In the genomic region with DNA sequence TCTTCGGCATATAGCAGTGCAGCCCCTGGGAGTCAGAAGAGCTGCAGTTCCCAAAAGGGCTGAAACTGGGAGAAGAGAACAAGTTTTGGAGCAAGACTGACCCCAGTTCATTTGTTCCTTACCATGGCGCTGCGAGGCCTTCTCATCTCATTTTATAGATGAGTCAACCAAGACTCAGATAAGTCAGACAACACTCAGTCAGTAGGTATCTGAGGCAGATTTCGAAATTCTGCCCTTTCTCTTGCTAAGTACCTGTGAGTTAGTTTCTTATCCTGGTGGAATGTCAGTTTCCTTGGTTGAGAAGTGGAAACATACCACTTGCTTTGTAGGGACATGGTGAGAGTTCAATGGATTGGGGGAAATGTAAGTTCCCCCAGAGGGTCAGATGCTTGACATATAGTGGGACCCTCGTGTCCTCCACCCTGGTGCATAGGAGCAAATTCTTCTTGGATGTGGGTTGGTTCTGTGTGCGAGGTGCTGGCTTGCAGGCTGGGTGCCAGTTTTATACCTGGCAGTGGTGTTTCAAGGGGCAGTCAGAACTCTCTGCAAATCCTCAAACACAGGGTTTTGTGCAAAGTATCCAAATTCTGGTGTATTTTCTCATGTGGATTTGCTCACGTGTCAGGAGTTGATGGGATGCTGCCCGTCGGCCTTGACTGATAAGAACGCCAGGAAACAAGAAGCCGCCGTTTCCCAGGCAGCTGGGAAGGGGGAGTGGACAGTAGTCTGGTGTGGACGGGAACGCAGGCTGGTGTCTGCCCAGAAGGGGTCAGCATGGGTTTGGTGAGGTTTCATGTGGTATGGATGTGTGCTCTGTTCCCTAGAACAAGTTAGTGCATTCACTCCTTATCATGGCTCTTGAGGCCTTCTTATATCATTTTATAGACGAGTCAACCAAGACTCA, we compare ENCODE assay signal across 8 cellular contexts.
DNase-seq lines count a peak whose midpoint lies in the region; TF ChIP-seq lines count a peak whose summit lies in the region.

No MANE protein-coding gene starts in this region.

- H3K4me2 ChIP-seq in mesendoderm (ENCODE audit: low read length): no peak overlapping the region

- H2AFZ ChIP-seq in ACC112 (ENCODE audit: low read length, unreplicated experiment): no peak overlapping the region

- H3K4me1 ChIP-seq in ACC112 (ENCODE audit: control insufficient read depth, insufficient read depth, low read length, unreplicated experiment) (peaks cover 54% of the 10 kb centered on the region), mesendoderm (ENCODE audit: control insufficient read depth, low read depth, low read length) (peaks cover 10% of the 10 kb centered on the region)

- H4K5ac ChIP-seq in mesendoderm (ENCODE audit: low read length): no peak overlapping the region

- H4K8ac ChIP-seq in mesendoderm (ENCODE audit: low read depth, low read length): no peak overlapping the region

- H3K27me3 ChIP-seq in ACC112 (ENCODE audit: insufficient read depth, low read length) (no peaks in the 10 kb centered on the region), mesendoderm (ENCODE audit: insufficient read depth, low read length, poor library complexity) (no peaks in the 10 kb centered on the region)

- peak overlapping the region; percentile 48 for H3K23ac ChIP-seq in mesendoderm (ENCODE audit: low read length)

- peak overlapping the region; percentile 82 for H3K27ac ChIP-seq in ACC112 (ENCODE audit: low read depth, low read length)
- no peak overlapping the region for H3K27ac ChIP-seq in mesendoderm (ENCODE audit: low read depth, low read length)

- no peak overlapping the region for H2BK120ac ChIP-seq in mesendoderm (ENCODE audit: low read depth, low read length)

- H3K4me3 ChIP-seq in ACC112 (ENCODE audit: low read depth, low read length) (peak overlapping the region; percentile 87), cardiac fibroblast (replicated peaks in 1 of 2; ENCODE audit: low read depth in 2 of 2, low read length in 2 of 2) (peak overlapping the region in 1 of 2 donors; percentile 47), mesendoderm (ENCODE audit: low read length) (no peak overlapping the region)

- TF ChIP-seq CTCF in cardiac fibroblast (IDR thresholded peaks at IDR 0.05; ENCODE audit: low read depth, low read length): no peak

- no CpG with 5 or more reads among the region's 15 CpGs for WGBS in mesendoderm (ENCODE audit: extremely low coverage, insufficient coverage, low lambda C conversion rate)

- H3K79me1 ChIP-seq in mesendoderm (ENCODE audit: low read length): peaks cover 24% of the 10 kb centered on the region

- DNase-seq in HuH-7 (ENCODE audit: low spot score): peak; percentile 75
- DNase-seq in cardiac fibroblast (ENCODE audit: low read depth in 2 of 2): peak; percentile 84 to 93
- DNase-seq in mesendoderm: peak; percentile 80
- DNase-seq in D341Med (ENCODE audit: low spot score): no peak
- no peak for DNase-seq in activated CD8-positive, alpha-beta memory T cell treated with anti-CD3 and anti-CD28 coated beads for 24 hours
- no peak for DNase-seq in foreskin melanocyte
- no peak for DNase-seq in activated CD4-positive, alpha-beta T cell treated with anti-CD3 and anti-CD28 coated beads, Interleukin-2, amount 50 U/mL, for 1 hour

- no peak overlapping the region for H2AK5ac ChIP-seq in mesendoderm (ENCODE audit: low read length)

- H2BK5ac ChIP-seq in mesendoderm (ENCODE audit: low read length): no peak overlapping the region

- H3K79me2 ChIP-seq in ACC112 (ENCODE audit: control insufficient read depth, insufficient read depth, low read length, unreplicated experiment) (peaks cover 65% of the 10 kb centered on the region), mesendoderm (ENCODE audit: control insufficient read depth, insufficient read depth, low read length) (peaks cover 59% of the 10 kb centered on the region)

- H3K56ac ChIP-seq in mesendoderm (ENCODE audit: low read length): peak overlapping the region; percentile 0

- no peak overlapping the region for H3K18ac ChIP-seq in mesendoderm (ENCODE audit: low read length)

- H3K9ac ChIP-seq in mesendoderm (ENCODE audit: low read length): no peak overlapping the region

- H2BK15ac ChIP-seq in mesendoderm (replicated peaks; ENCODE audit: low read depth): no peak overlapping the region

- H3K36me3 ChIP-seq in ACC112 (ENCODE audit: insufficient read depth, low read length): no peaks in the 10 kb centered on the region
- no peaks in the 10 kb centered on the region for H3K36me3 ChIP-seq in mesendoderm (ENCODE audit: control insufficient read depth, insufficient read depth, low read length)

- no peak overlapping the region for H3K4ac ChIP-seq in mesendoderm (ENCODE audit: low read depth, low read length)

Comparison
In these comparisons a context has a peak if more than half of its experiments do, and no peak if none do; other contexts are left out.
1. DNase-seq: peak in HuH-7 (single experiment), cardiac fibroblast (2 of 2) and mesendoderm (single experiment); none in D341Med (single experiment), activated CD8-positive, alpha-beta memory T cell treated with anti-CD3 and anti-CD28 coated beads for 24 hours (single experiment), foreskin melanocyte (single experiment) and activated CD4-positive, alpha-beta T cell treated with anti-CD3 and anti-CD28 coated beads, Interleukin-2, amount 50 U/mL, for 1 hour (single experiment).